Comparison of ENCODE assay signal across 24 cellular contexts in the genomic region with DNA sequence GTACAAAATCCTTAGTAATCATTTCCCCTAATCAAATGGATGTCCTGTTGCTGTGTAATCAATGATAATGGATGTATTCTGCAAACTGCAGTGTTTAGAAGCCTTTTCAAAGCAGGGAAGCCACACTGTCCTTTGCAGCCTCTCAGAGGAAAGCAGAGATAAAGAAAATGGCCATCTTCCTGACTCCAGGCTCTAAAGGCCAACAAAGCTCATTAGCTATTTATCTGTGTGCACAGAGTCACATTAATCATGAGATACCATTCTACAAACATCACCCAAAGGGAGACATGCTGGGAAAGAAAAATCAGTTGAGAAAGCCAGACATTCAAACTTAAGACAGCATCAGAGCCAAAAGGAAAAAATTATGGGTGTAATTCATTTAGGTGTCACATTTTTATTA.
"Had no signal": no experiment of that assay in that cellular context is flagged by ENCODE, and none has a peak within 500 bp of the region (broad histone marks: within the 10 kb centered on the region; RNA-seq: fewer than 3 reads in every experiment).

No MANE protein-coding gene starts in this region.

- H3K27me3 ChIP-seq: heart right ventricle, left lung, right lobe of liver, uterus had no signal

- H3K36me3 Mint-ChIP-seq: activated CD8-positive, alpha-beta memory T cell treated with anti-CD3 and anti-CD28 coated beads, Interleukin-2, amount 10 ng/mL, durations not matched to agents 7 days and 5 days; activated naive CD4-positive, alpha-beta T cell treated with anti-CD3 and anti-CD28 coated beads, Interleukin-2, amount 10 ng/mL, durations not matched to agents 7 days and 5 days; natural killer cell; stimulated activated memory B cell treated with anti-CD40 and anti-IgM and Interleukin-4, amounts not matched to agents 10 μg/mL and 1 μg/mL and 100 μg/mL, for 72 hours had no signal

- H3K27ac Mint-ChIP-seq: activated CD4-positive, alpha-beta T cell treated with anti-CD3 and anti-CD28 coated beads, Interleukin-2, amount 10 ng/mL, durations not matched to agents 24 days and 14 days; activated CD8-positive, alpha-beta memory T cell treated with anti-CD3 and anti-CD28 coated beads, Interleukin-2, amount 10 ng/mL, durations not matched to agents 7 days and 5 days; activated CD8-positive, alpha-beta T cell treated with anti-CD3 and anti-CD28 coated beads for 36 hours; activated naive CD4-positive, alpha-beta T cell treated with anti-CD3 and anti-CD28 coated beads, Interleukin-2, amount 10 ng/mL, durations not matched to agents 7 days and 5 days; natural killer cell; stimulated activated memory B cell treated with anti-CD40 and anti-IgM and Interleukin-4, amounts not matched to agents 10 μg/mL and 1 μg/mL and 100 μg/mL, for 72 hours had no signal

- H3K4me1 Mint-ChIP-seq: activated CD4-positive, alpha-beta T cell treated with anti-CD3 and anti-CD28 coated beads, Interleukin-2, amount 10 ng/mL, durations not matched to agents 24 days and 14 days; activated CD8-positive, alpha-beta memory T cell treated with anti-CD3 and anti-CD28 coated beads, Interleukin-2, amount 10 ng/mL, durations not matched to agents 7 days and 5 days; activated naive CD4-positive, alpha-beta T cell treated with anti-CD3 and anti-CD28 coated beads, Interleukin-2, amount 10 ng/mL, durations not matched to agents 7 days and 5 days; natural killer cell; stimulated activated memory B cell treated with anti-CD40 and anti-IgM and Interleukin-4, amounts not matched to agents 10 μg/mL and 1 μg/mL and 100 μg/mL, for 72 hours had no signal

- H3K27me3 Mint-ChIP-seq: activated CD4-positive, alpha-beta T cell treated with anti-CD3 and anti-CD28 coated beads, Interleukin-2, amount 10 ng/mL, durations not matched to agents 24 days and 14 days; activated CD8-positive, alpha-beta memory T cell treated with anti-CD3 and anti-CD28 coated beads, Interleukin-2, amount 10 ng/mL, durations not matched to agents 7 days and 5 days; activated naive CD4-positive, alpha-beta T cell treated with anti-CD3 and anti-CD28 coated beads, Interleukin-2, amount 10 ng/mL, durations not matched to agents 7 days and 5 days had no signal

- H3K36me3 ChIP-seq: heart right ventricle, left lung, right lobe of liver, uterus had no signal

- H3K4me3 ChIP-seq: coronary artery, heart right ventricle, left lung, lung, right lobe of liver, uterus had no signal

- DNase-seq: activated CD4-positive, alpha-beta T cell treated with anti-CD3 and anti-CD28 coated beads, Interleukin-2, amount 10 ng/mL, durations not matched to agents 24 days and 14 days; activated CD8-positive, alpha-beta memory T cell treated with anti-CD3 and anti-CD28 coated beads, Interleukin-2, amount 10 ng/mL, durations not matched to agents 7 days and 5 days; activated CD8-positive, alpha-beta T cell treated with anti-CD3 and anti-CD28 coated beads for 36 hours; activated effector memory CD4-positive, alpha-beta T cell treated with anti-CD3 and anti-CD28 coated beads, Interleukin-2, amount 50 U/mL, for 16 hours; activated naive CD4-positive, alpha-beta T cell treated with anti-CD3 and anti-CD28 coated beads, Interleukin-2, amount 10 ng/mL, durations not matched to agents 7 days and 5 days; activated T-cell treated with anti-CD3 and anti-CD28 coated beads for 4 hours; amygdala; cerebellar nuclear complex; heart right ventricle; left lung; midbrain; natural killer cell; right lobe of liver; small intestine; stimulated activated CD4-positive, alpha-beta T cell treated with anti-CD3 and anti-CD28 coated beads, Interleukin-15, amount 100 ng/mL, for 24 hours; trophoblast cell; uterus had no signal

- ATAC-seq: activated CD4-positive, CD25-positive, alpha-beta regulatory T cell treated with anti-CD3 and anti-CD28 coated beads, Interleukin-2, amount 50 U/mL, for 24 hours; activated CD8-positive, alpha-beta memory T cell treated with anti-CD3 and anti-CD28 coated beads, Interleukin-2, amount 10 ng/mL, durations not matched to agents 7 days and 5 days; activated CD8-positive, alpha-beta T cell treated with anti-CD3 and anti-CD28 coated beads for 36 hours; heart right ventricle; left lung; natural killer cell; stimulated activated memory B cell treated with anti-CD40 and anti-IgM and Interleukin-4, amounts not matched to agents 10 μg/mL and 1 μg/mL and 100 μg/mL, for 72 hours had no signal

- FAIRE-seq: keratinocyte, small intestine had no signal

- H3K27ac ChIP-seq: coronary artery, epithelial cell of prostate, heart right ventricle, left lung, right lobe of liver, uterus, VCaP had no signal

- H3K9me3 Mint-ChIP-seq: activated CD4-positive, alpha-beta T cell treated with anti-CD3 and anti-CD28 coated beads, Interleukin-2, amount 10 ng/mL, durations not matched to agents 24 days and 14 days; activated naive CD4-positive, alpha-beta T cell treated with anti-CD3 and anti-CD28 coated beads, Interleukin-2, amount 10 ng/mL, durations not matched to agents 7 days and 5 days had no signal

- H3K9me3 ChIP-seq: right lobe of liver, uterus had no signal

- H3K4me3 Mint-ChIP-seq: activated CD4-positive, alpha-beta T cell treated with anti-CD3 and anti-CD28 coated beads, Interleukin-2, amount 10 ng/mL, durations not matched to agents 24 days and 14 days; activated CD8-positive, alpha-beta memory T cell treated with anti-CD3 and anti-CD28 coated beads, Interleukin-2, amount 10 ng/mL, durations not matched to agents 7 days and 5 days; activated CD8-positive, alpha-beta T cell treated with anti-CD3 and anti-CD28 coated beads for 36 hours; activated naive CD4-positive, alpha-beta T cell treated with anti-CD3 and anti-CD28 coated beads, Interleukin-2, amount 10 ng/mL, durations not matched to agents 7 days and 5 days; natural killer cell; stimulated activated memory B cell treated with anti-CD40 and anti-IgM and Interleukin-4, amounts not matched to agents 10 μg/mL and 1 μg/mL and 100 μg/mL, for 72 hours had no signal

- H3K4me1 ChIP-seq: heart right ventricle, left lung, uterus had no signal
